Comparison of ENCODE assay signal across 9 cellular contexts in the genomic region with DNA sequence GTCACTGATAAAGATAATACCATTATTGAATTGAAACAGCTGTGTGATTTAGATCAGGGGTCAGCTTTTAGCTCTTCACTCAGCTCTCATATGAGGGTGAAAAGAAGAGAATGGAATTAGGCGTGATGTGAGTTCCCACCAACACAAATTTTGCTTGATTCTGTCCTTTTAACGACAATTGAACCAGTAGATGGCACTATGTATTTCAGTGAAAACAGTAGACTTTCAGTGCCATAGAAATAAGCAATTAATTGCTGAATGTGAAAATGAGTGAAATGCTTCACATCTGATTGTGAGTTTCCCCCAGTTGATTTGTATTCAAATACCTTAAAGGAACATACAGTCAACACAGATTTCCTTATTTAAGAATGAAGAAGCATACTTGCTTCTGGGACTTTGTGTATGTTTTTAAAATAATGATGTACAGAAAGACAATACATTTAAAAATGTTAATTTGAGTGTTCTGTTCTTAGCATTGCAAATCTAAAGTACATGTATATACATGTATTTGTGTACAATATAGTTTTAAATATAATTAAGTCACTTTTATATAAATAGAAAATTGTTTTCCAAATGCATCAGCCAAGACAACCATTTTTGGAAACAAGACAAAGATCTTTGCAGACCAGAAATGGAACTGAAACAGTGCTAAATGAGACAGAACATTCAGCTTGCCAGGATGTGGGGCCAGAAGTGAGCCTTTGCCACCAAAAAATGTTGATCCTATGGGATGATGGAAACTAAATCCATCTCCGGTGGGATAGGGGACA.
DNase-seq lines count a peak whose midpoint lies in the region; ATAC-seq, FAIRE-seq and TF ChIP-seq lines count a peak whose summit lies in the region.
"Had no signal": no experiment of that assay in that cellular context is flagged by ENCODE, and none has a peak within 500 bp of the region (broad histone marks: within the 10 kb centered on the region; RNA-seq: fewer than 3 reads in every experiment).

No MANE protein-coding gene starts in this region.

- H2AFZ ChIP-seq in astrocyte (ENCODE audit: low read depth, low read length) = no peak overlapping the region

- H3K36me3 Mint-ChIP-seq in astrocyte (ENCODE audit: low read depth, unreplicated experiment) = no peaks in the 10 kb centered on the region
- no peaks in the 10 kb centered on the region for H3K36me3 Mint-ChIP-seq in effector memory CD8-positive, alpha-beta T cell (ENCODE audit: insufficient read depth)

- H3K4me1 ChIP-seq in astrocyte (ENCODE audit: insufficient read depth, low read length) = peaks cover 9% of the 10 kb centered on the region

- H3K4me1 Mint-ChIP-seq in astrocyte (ENCODE audit: low read depth, unreplicated experiment) = peaks cover 28% of the 10 kb centered on the region
- no peaks in the 10 kb centered on the region for H3K4me1 Mint-ChIP-seq in effector memory CD8-positive, alpha-beta T cell (ENCODE audit: low read depth in 2 of 2)

- no peak for FAIRE-seq in astrocyte (lab: Jason Lieb, UNC)

- no peak overlapping the region for H3K27ac ChIP-seq in astrocyte (ENCODE audit: low read depth, low read length)
- H3K27ac ChIP-seq: neutrophil had no signal

- no peak overlapping the region for H3K27ac Mint-ChIP-seq in astrocyte (ENCODE audit: unreplicated experiment)
- no peak overlapping the region for H3K27ac Mint-ChIP-seq in effector memory CD8-positive, alpha-beta T cell

- no peaks in the 10 kb centered on the region for H3K9me3 ChIP-seq in astrocyte (ENCODE audit: insufficient read depth, low read depth, low read length)
- H3K9me3 ChIP-seq: neutrophil had no signal

- H3K4me3 ChIP-seq in astrocyte (ENCODE audit: insufficient read depth, low read depth, low read length) = no peak overlapping the region

- H3K9ac ChIP-seq in astrocyte (ENCODE audit: low read length) = no peak overlapping the region

- H3K27me3 ChIP-seq in astrocyte (ENCODE audit: insufficient read depth, low read length) = no peaks in the 10 kb centered on the region
- H3K27me3 ChIP-seq: neutrophil had no signal

- H3K36me3 ChIP-seq in astrocyte (ENCODE audit: insufficient read depth, low read length) = no peaks in the 10 kb centered on the region
- H3K36me3 ChIP-seq: neutrophil had no signal

- H4K20me1 ChIP-seq in astrocyte (ENCODE audit: insufficient read depth, low read length) = no peaks in the 10 kb centered on the region

- H3K4me3 Mint-ChIP-seq in astrocyte (ENCODE audit: unreplicated experiment) = no peak overlapping the region
- H3K4me3 Mint-ChIP-seq in effector memory CD8-positive, alpha-beta T cell = no peak overlapping the region

- TF ChIP-seq CTCF in astrocyte (IDR thresholded peaks at IDR 0.05; ENCODE audit: insufficient read depth, low read depth, low read length) = peak; percentile 51

- no peak overlapping the region for H3K4me2 ChIP-seq in astrocyte (ENCODE audit: low read length)

- ATAC-seq in GM19467 (IDR thresholded peaks at IDR 0.05; ENCODE audit: unreplicated experiment) (peak; percentile 72), HG03521 (IDR thresholded peaks at IDR 0.05; ENCODE audit: unreplicated experiment) (peak; percentile 61)
- ATAC-seq in effector memory CD8-positive, alpha-beta T cell (replicated peaks) = no peak

- no peaks in the 10 kb centered on the region for H3K9me3 Mint-ChIP-seq in astrocyte (ENCODE audit: unreplicated experiment)
- no peaks in the 10 kb centered on the region for H3K9me3 Mint-ChIP-seq in effector memory CD8-positive, alpha-beta T cell

- DNase-seq in EL (peak; percentile 9), astrocyte (ENCODE audit: low read depth) (peak; percentile 18), middle frontal gyrus (ENCODE audit: extremely low spot score, low spot score) (peak; percentile 48), NCI-H2081 treated with DMSO at 0.1 percent for 48 hours (lab: John Stamatoyannopoulos, UW) (no peak), HK-2 (ENCODE audit: unreplicated experiment) (no peak)
- no peak for DNase-seq in effector memory CD8-positive, alpha-beta T cell

- H3K79me2 ChIP-seq in astrocyte (ENCODE audit: insufficient read depth, low read length) = no peaks in the 10 kb centered on the region

- no peaks in the 10 kb centered on the region for H3K27me3 Mint-ChIP-seq in astrocyte (ENCODE audit: low read depth, unreplicated experiment)
- peaks cover under 1 to 5% of the 10 kb centered on the region in 2 donors for H3K27me3 Mint-ChIP-seq in effector memory CD8-positive, alpha-beta T cell

Comparison
In these comparisons a context has a peak if more than half of its experiments do, and no peak if none do; other contexts are left out.
1. DNase-seq: peak in EL (single experiment), astrocyte (single experiment) and middle frontal gyrus (single experiment); none in effector memory CD8-positive, alpha-beta T cell (0 of 3), NCI-H2081 treated with DMSO at 0.1 percent for 48 hours (single experiment) and HK-2 (single experiment).